Comparison of ENCODE assay signal across 9 cellular contexts in genomic region chr15:91116379-91117067, GRCh38. TPM values are rescaled to one million over a fixed set of nuclear protein-coding genes. Genes with fewer than 3 reads are reported as not detected.
A peak's percentile ranks its signal among the peaks of the same experiment; 100 is the strongest.
DNase-seq lines count a peak whose midpoint lies in the region; ATAC-seq, FAIRE-seq and TF ChIP-seq lines count a peak whose summit lies in the region.
"Had no signal": no experiment of that assay in that cellular context is flagged by ENCODE, and none has a peak within 500 bp of the region (broad histone marks: within the 10 kb centered on the region; RNA-seq: fewer than 3 reads in every experiment).

No MANE protein-coding gene starts in this region.

- no peak overlapping the region for H3K4me2 ChIP-seq in PC-3 (ENCODE audit: low read length)

- intact Hi-C loops in dorsolateral prefrontal cortex (cut with DNase I) (no loop called here), PC-3 (cut with micrococcal nuclease) (no loop called here)

- no peaks in the 10 kb centered on the region for H3F3A ChIP-seq in PC-3 (ENCODE audit: low read length, unreplicated experiment)

- no peaks in the 10 kb centered on the region for H3K9me3 ChIP-seq in PC-3 (ENCODE audit: low read length)

- BruUV-seq in PC-3 (replicated peaks; lab: Mats Ljungman, UMichigan), result no TSS peak

- H4K20me1 ChIP-seq in PC-3 (ENCODE audit: low read length), result no peaks in the 10 kb centered on the region

- no peak overlapping the region for H3K4me3 ChIP-seq in dorsolateral prefrontal cortex
- H3K4me3 ChIP-seq in PC-3 (ENCODE audit: low read length), result no peak overlapping the region

- peak; percentile 95 for ATAC-seq in HG03520 (IDR thresholded peaks at IDR 0.05; ENCODE audit: unreplicated experiment)
- ATAC-seq in PC-3, result no peak

- CTCF ChIA-PET in PC-3 (lab: Charles Lee), result no interaction called here

- H3K27ac ChIP-seq in dorsolateral prefrontal cortex (peak overlapping the region in 17 of 59 donors; percentile 1 to 89 (median 34)), PC-3 (ENCODE audit: low read length) (no peak overlapping the region)

- POLR2A ChIA-PET in PC-3 (lab: Charles Lee; ENCODE audit: unreplicated experiment), result no interaction called here

- no peak overlapping the region for H3K9ac ChIP-seq in PC-3 (ENCODE audit: low read length)

- no peaks in the 10 kb centered on the region for H3K4me1 ChIP-seq in PC-3 (ENCODE audit: insufficient read depth, low read length)

- H2AFZ ChIP-seq in PC-3 (ENCODE audit: low read length), result no peak overlapping the region

- H3K36me3 ChIP-seq in PC-3 (ENCODE audit: low read depth, low read length), result no peaks in the 10 kb centered on the region

- no peak for DNase-seq in D721Med (ENCODE audit: insufficient read length, low spot score)
- peak; percentile 74 for DNase-seq in GM20000 (ENCODE audit: low spot score)
- peak; percentile 3 to 36 for DNase-seq in dermis microvascular lymphatic vessel endothelial cell (ENCODE audit: low read depth in 2 of 2)
- DNase-seq in dorsolateral prefrontal cortex, result no peak
- DNase-seq in PC-3, result no peak
- DNase-seq in DMS114 treated with DMSO at 0.1 percent for 48 hours (lab: John Stamatoyannopoulos, UW; ENCODE audit: unreplicated experiment), result no peak
- DNase-seq in NCI-H1694 (lab: John Stamatoyannopoulos, UW), result no peak
- DNase-seq: DND-41 had no signal

- FAIRE-seq in D721Med (lab: Jason Lieb, UNC), result peak; percentile 48

- H3K27me3 ChIP-seq in dorsolateral prefrontal cortex (peaks cover 0 to 3% (median 0%) of the 10 kb centered on the region in 45 donors), PC-3 (ENCODE audit: low read length) (peaks cover 81% of the 10 kb centered on the region)

- no peaks in the 10 kb centered on the region for H3K9me2 ChIP-seq in PC-3 (replicated peaks; ENCODE audit: low read length)

- H3K79me2 ChIP-seq in PC-3 (ENCODE audit: low read length), result no peaks in the 10 kb centered on the region

- TF ChIP-seq CTCF in D721Med (IDR thresholded peaks at IDR 0.05; ENCODE audit: insufficient read depth, missing control alignments), result no peak
- TF ChIP-seq CTCF in GM20000 (IDR thresholded peaks at IDR 0.05; ENCODE audit: extremely low read depth, missing control alignments), result no peak
- TF ChIP-seq CTCF in dorsolateral prefrontal cortex (IDR thresholded peaks at IDR 0.05 in 54 of 56, conservative IDR thresholded peaks at IDR 0.05 in 2 of 56; ENCODE audit: low read depth in 1 of 56, partially characterized antibody in 56 of 56), result no peak
- no peak for TF ChIP-seq CTCF in PC-3 (conservative IDR thresholded peaks at IDR 0.05; ENCODE audit: low read depth, low read length)

RNA-seq across cellular contexts. Expression of gene SV2B, which starts 16.5 kb away (rescaled TPM):
- total RNA-seq in dermis microvascular lymphatic vessel endothelial cell (0.64 and 2.0 TPM in 2 replicates), dorsolateral prefrontal cortex (100 to 1,000 TPM in 119 of 120 experiments, 10 to 100 TPM in 1; 93.1 to 384 (median 276) TPM), PC-3 (2014; rRNA removed) (not detected in 2 replicates)

Comparison
In these comparisons a context has a peak if more than half of its experiments do, and no peak if none do; other contexts are left out.
1. DNase-seq: peak in GM20000 (single experiment) and dermis microvascular lymphatic vessel endothelial cell (2 of 2); none in D721Med (single experiment), dorsolateral prefrontal cortex (0 of 10), PC-3 (single experiment), DMS114 treated with DMSO at 0.1 percent for 48 hours (single experiment) and NCI-H1694 (single experiment).
2. RNA of gene SV2B, which starts 16.5 kb away (total RNA-seq): 93.1 to 384 TPM in dorsolateral prefrontal cortex; 0.64 to 2.0 TPM in dermis microvascular lymphatic vessel endothelial cell and not detected in PC-3; every median in the first group is over 10 times any median in the second.